16 cellular contexts compared by ENCODE assay signal in genomic region chr3:151387443-151388241, GRCh38. TPM values are rescaled to one million over a fixed set of nuclear protein-coding genes. Genes with fewer than 3 reads are reported as not detected.
DNase-seq lines count a peak whose midpoint lies in the region; ATAC-seq and TF ChIP-seq lines count a peak whose summit lies in the region.
"Had no signal": no experiment of that assay in that cellular context is flagged by ENCODE, and none has a peak within 500 bp of the region (broad histone marks: within the 10 kb centered on the region; RNA-seq: fewer than 3 reads in every experiment).

No MANE protein-coding gene starts in this region.

- DNase-seq in NOMO-1 treated with DMSO at 0.1 percent for 48 hours (lab: John Stamatoyannopoulos, UW; ENCODE audit: unreplicated experiment) (peak; percentile 45), medulla oblongata (ENCODE audit: extremely low spot score) (peak; percentile 43), NCI-H2196 treated with DMSO at 0.1 percent for 48 hours (lab: John Stamatoyannopoulos, UW; ENCODE audit: unreplicated experiment) (no peak), osteocyte (ENCODE audit: extremely low spot score, unreplicated experiment) (no peak)
- DNase-seq: activated CD8-positive, alpha-beta memory T cell treated with anti-CD3 and anti-CD28 coated beads, Interleukin-2, amount 10 ng/mL, durations not matched to agents 7 days and 5 days; activated effector memory CD4-positive, alpha-beta T cell treated with anti-CD3 and anti-CD28 coated beads, Interleukin-2, amount 50 U/mL, for 16 hours; gastrocnemius medialis; H7; naive thymus-derived CD8-positive, alpha-beta T cell; NCI-H1105 had no signal

- ATAC-seq in GM18861 (IDR thresholded peaks at IDR 0.05; ENCODE audit: unreplicated experiment) (peak; percentile 20), HG02642 (IDR thresholded peaks at IDR 0.05; ENCODE audit: poor library complexity, unreplicated experiment) (no peak), HG02588 (IDR thresholded peaks at IDR 0.05; ENCODE audit: unreplicated experiment) (no peak)
- ATAC-seq: activated CD8-positive, alpha-beta memory T cell treated with anti-CD3 and anti-CD28 coated beads, Interleukin-2, amount 10 ng/mL, durations not matched to agents 7 days and 5 days; gastrocnemius medialis; naive thymus-derived CD8-positive, alpha-beta T cell; SK-N-SH treated with all-trans-retinoic acid at 6 μM for 48 hours had no signal

- H3K9me3 Mint-ChIP-seq in osteocyte (ENCODE audit: unreplicated experiment), result no peaks in the 10 kb centered on the region
- H3K9me3 Mint-ChIP-seq: naive thymus-derived CD8-positive, alpha-beta T cell had no signal

- H3K27me3 ChIP-seq in BLaER1, result no peaks in the 10 kb centered on the region
- H3K27me3 ChIP-seq: gastrocnemius medialis had no signal

- peaks cover 21% of the 10 kb centered on the region for H3K4me1 Mint-ChIP-seq in osteocyte (ENCODE audit: unreplicated experiment)

- no peaks in the 10 kb centered on the region for H4K20me1 ChIP-seq in BLaER1

- peak overlapping the region; percentile 18; the same call in 1 of the 2 replicates for H3K27ac ChIP-seq in BLaER1
- H3K27ac ChIP-seq: gastrocnemius medialis had no signal

- H3K9me3 ChIP-seq in BLaER1, result no peaks in the 10 kb centered on the region
- H3K9me3 ChIP-seq: gastrocnemius medialis had no signal

- no peaks in the 10 kb centered on the region for H3K27me3 Mint-ChIP-seq in osteocyte (ENCODE audit: unreplicated experiment)

- H3K27ac Mint-ChIP-seq in osteocyte (ENCODE audit: unreplicated experiment), result no peak overlapping the region
- H3K27ac Mint-ChIP-seq: activated CD8-positive, alpha-beta memory T cell treated with anti-CD3 and anti-CD28 coated beads, Interleukin-2, amount 10 ng/mL, durations not matched to agents 7 days and 5 days had no signal

- no peak overlapping the region for H3K9ac ChIP-seq in BLaER1

- H3K4me1 ChIP-seq in BLaER1, result peaks cover 37% of the 10 kb centered on the region
- H3K4me1 ChIP-seq: gastrocnemius medialis had no signal

- H3K4me3 Mint-ChIP-seq in osteocyte (ENCODE audit: unreplicated experiment), result no peak overlapping the region
- H3K4me3 Mint-ChIP-seq: activated CD8-positive, alpha-beta memory T cell treated with anti-CD3 and anti-CD28 coated beads, Interleukin-2, amount 10 ng/mL, durations not matched to agents 7 days and 5 days; naive thymus-derived CD8-positive, alpha-beta T cell had no signal

- no peak overlapping the region for H3K4me3 ChIP-seq in BLaER1
- H3K4me3 ChIP-seq: gastrocnemius medialis had no signal

- no peaks in the 10 kb centered on the region for H3K36me3 Mint-ChIP-seq in osteocyte (ENCODE audit: unreplicated experiment)
- H3K36me3 Mint-ChIP-seq: activated CD8-positive, alpha-beta memory T cell treated with anti-CD3 and anti-CD28 coated beads, Interleukin-2, amount 10 ng/mL, durations not matched to agents 7 days and 5 days; naive thymus-derived CD8-positive, alpha-beta T cell had no signal

- peak overlapping the region; percentile 60 for H3K4me2 ChIP-seq in BLaER1

- no peak for TF ChIP-seq CTCF in osteocyte (IDR thresholded peaks at IDR 0.05)

- peaks cover 12% of the 10 kb centered on the region; the same call in 1 of the 2 replicates for H3K36me3 ChIP-seq in BLaER1
- H3K36me3 ChIP-seq: gastrocnemius medialis had no signal

RNA-seq across cellular contexts. Expression of gene P2RY12, which starts 3.1 kb away (rescaled TPM):
- not detected in 2 replicates for total RNA-seq in osteocyte
- total RNA-seq: activated CD8-positive, alpha-beta memory T cell treated with anti-CD3 and anti-CD28 coated beads, Interleukin-2, amount 10 ng/mL, durations not matched to agents 7 days and 5 days; naive thymus-derived CD8-positive, alpha-beta T cell; renal cortical epithelial cell had no signal

RNA-seq across cellular contexts. Expression of gene P2RY13, which starts 58.3 kb away (rescaled TPM):
- not detected in 2 replicates for total RNA-seq in osteocyte
- total RNA-seq: activated CD8-positive, alpha-beta memory T cell treated with anti-CD3 and anti-CD28 coated beads, Interleukin-2, amount 10 ng/mL, durations not matched to agents 7 days and 5 days; H7; naive thymus-derived CD8-positive, alpha-beta T cell; renal cortical epithelial cell had no signal

Comparison
In these comparisons a context has a peak if more than half of its experiments do, and no peak if none do; other contexts are left out.
1. DNase-seq: peak in NOMO-1 treated with DMSO at 0.1 percent for 48 hours (single experiment) and medulla oblongata (single experiment); none in NCI-H2196 treated with DMSO at 0.1 percent for 48 hours (single experiment) and osteocyte (single experiment).